Comparison of ENCODE assay signal across 14 cellular contexts in the genomic region with DNA sequence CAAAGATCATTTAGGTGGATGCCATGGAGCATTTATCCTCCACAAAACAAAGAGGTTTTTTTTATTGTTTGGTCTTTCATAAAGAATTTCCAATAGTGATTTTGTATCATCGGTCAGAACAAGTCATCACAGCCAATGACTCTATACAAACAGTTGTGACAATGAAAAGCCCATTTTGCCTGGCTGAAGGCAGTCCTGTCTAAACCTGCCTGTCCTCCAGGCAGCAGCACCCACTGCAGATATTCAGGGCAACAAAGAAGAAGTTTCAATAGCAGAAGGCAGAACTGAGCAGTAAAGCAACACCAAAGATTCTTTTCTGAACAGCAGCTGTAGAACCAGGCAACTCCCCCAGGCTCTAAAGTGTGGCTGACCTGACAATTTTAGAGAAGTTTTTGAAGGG.
A peak's percentile ranks its signal among the peaks of the same experiment; 100 is the strongest.
DNase-seq lines count a peak whose midpoint lies in the region; ATAC-seq and TF ChIP-seq lines count a peak whose summit lies in the region.
"Had no signal": no experiment of that assay in that cellular context is flagged by ENCODE, and none has a peak within 500 bp of the region (broad histone marks: within the 10 kb centered on the region; RNA-seq: fewer than 3 reads in every experiment).

No MANE protein-coding gene starts in this region.

- no peak for ATAC-seq in HG02970 (IDR thresholded peaks at IDR 0.05; ENCODE audit: low FRiP score, unreplicated experiment)

- peak; percentile 48 to 49 for DNase-seq in Caco-2
- DNase-seq in MM.1S = peak; percentile 9
- DNase-seq in epithelial cell of esophagus (ENCODE audit: low read depth) = peak; percentile 63
- DNase-seq in left kidney (ENCODE audit: low read depth, low spot score) = peak; percentile 29
- no peak for DNase-seq in NCI-H748 (lab: John Stamatoyannopoulos, UW; ENCODE audit: unreplicated experiment)
- DNase-seq in COLO829 (ENCODE audit: low spot score) = no peak
- DNase-seq: C1 segment of cervical spinal cord; CD4-positive, alpha-beta T cell; DND-41; GDM1; GM23248 had no signal

- no peak overlapping the region for H3K9ac ChIP-seq in MM.1S (ENCODE audit: low read length)
- H3K9ac ChIP-seq: GM23248 had no signal

- CTCF ChIA-PET in Caco-2 (lab: Charles Lee) = interaction anchor here (0.6 to 1.0 kb wide), 2 partner anchors 11 to 104 kb away, joined by 3 read pairs; no protein-coding TSS in a partner anchor

- POLR2A ChIA-PET in Caco-2 (lab: Charles Lee) = no interaction called here

- H3K27ac Mint-ChIP-seq in Caco-2 (ENCODE audit: unreplicated experiment) = no peak overlapping the region
- H3K27ac Mint-ChIP-seq: B cell; CD4-positive, alpha-beta T cell; IgD-negative memory B cell had no signal

- H3K4me3 Mint-ChIP-seq in Caco-2 (ENCODE audit: unreplicated experiment) = no peak overlapping the region
- H3K4me3 Mint-ChIP-seq: B cell; CD4-positive, alpha-beta T cell; IgD-negative memory B cell had no signal

- H3K27me3 ChIP-seq in Caco-2 (replicated peaks; ENCODE audit: control insufficient read depth, insufficient read depth, low read length) (no peaks in the 10 kb centered on the region), MM.1S (replicated peaks; ENCODE audit: insufficient read depth, low read length) (no peaks in the 10 kb centered on the region)

- BruUV-seq in Caco-2 (replicated peaks; lab: Mats Ljungman, UMichigan) = no TSS peak

- H3K9me3 Mint-ChIP-seq in Caco-2 (ENCODE audit: unreplicated experiment) = no peaks in the 10 kb centered on the region
- H3K9me3 Mint-ChIP-seq: CD4-positive, alpha-beta T cell had no signal

- H2AFZ ChIP-seq in MM.1S (ENCODE audit: low read length) = no peak overlapping the region; the same call in 1 of the 2 replicates
- H2AFZ ChIP-seq: GM23248 had no signal

- no peaks in the 10 kb centered on the region for H3F3A ChIP-seq in MM.1S (ENCODE audit: insufficient read depth, low read length)

- peaks cover 28% of the 10 kb centered on the region for H3K4me1 Mint-ChIP-seq in Caco-2 (ENCODE audit: low read depth, unreplicated experiment)
- H3K4me1 Mint-ChIP-seq: B cell, IgD-negative memory B cell had no signal

- H3K9me2 ChIP-seq in MM.1S (replicated peaks; ENCODE audit: insufficient read depth, low read length) = no peaks in the 10 kb centered on the region

- TF ChIP-seq CTCF in Caco-2 (IDR thresholded peaks at IDR 0.05; ENCODE audit: insufficient read depth in 1 of 2, low read depth in 1 of 2, low read length in 1 of 2, severe bottlenecking in 1 of 2, unreplicated experiment in 1 of 2) = peak in 1 of 2 experiments; percentile 15
- TF ChIP-seq CTCF in MM.1S (IDR thresholded peaks at IDR 0.05; ENCODE audit: low read length) = no peak
- peak; percentile 30 for TF ChIP-seq CTCF in epithelial cell of esophagus (IDR thresholded peaks at IDR 0.05; ENCODE audit: insufficient read depth, low read depth, low read length, missing control alignments)

- H3K36me3 Mint-ChIP-seq in Caco-2 (ENCODE audit: insufficient read depth, unreplicated experiment) = peaks cover 6% of the 10 kb centered on the region
- H3K36me3 Mint-ChIP-seq: IgD-negative memory B cell had no signal

- peaks cover 51% of the 10 kb centered on the region for H3K4me1 ChIP-seq in Caco-2
- H3K4me1 ChIP-seq in MM.1S (ENCODE audit: low read length) = no peaks in the 10 kb centered on the region

- no peaks in the 10 kb centered on the region for H4K20me1 ChIP-seq in MM.1S (ENCODE audit: insufficient read depth, low read length)

- H3K27ac ChIP-seq in MM.1S (ENCODE audit: low read length) = no peak overlapping the region
- H3K27ac ChIP-seq: GM23248 had no signal

- H3K4me2 ChIP-seq in MM.1S (ENCODE audit: low read depth, low read length) = no peak overlapping the region

- no peaks in the 10 kb centered on the region for H3K79me2 ChIP-seq in MM.1S (ENCODE audit: low read length)

- no peaks in the 10 kb centered on the region for H3K9me3 ChIP-seq in Caco-2
- no peaks in the 10 kb centered on the region for H3K9me3 ChIP-seq in MM.1S (replicated peaks; ENCODE audit: insufficient read depth, low read length)

- H3K4me3 ChIP-seq in Caco-2 (ENCODE audit: low read depth, low read length) (no peak overlapping the region), MM.1S (ENCODE audit: low read length) (no peak overlapping the region), epithelial cell of esophagus (ENCODE audit: low read length) (no peak overlapping the region)
- H3K4me3 ChIP-seq: GM23248 had no signal

- H3K27me3 Mint-ChIP-seq in Caco-2 (ENCODE audit: insufficient read depth, unreplicated experiment) = no peaks in the 10 kb centered on the region
- H3K27me3 Mint-ChIP-seq: IgD-negative memory B cell had no signal

- no peaks in the 10 kb centered on the region for H3K36me3 ChIP-seq in Caco-2 (ENCODE audit: control insufficient read depth, insufficient read depth, low read length)
- no peaks in the 10 kb centered on the region for H3K36me3 ChIP-seq in MM.1S (replicated peaks; ENCODE audit: insufficient read depth, low read length)

- intact Hi-C loops in Caco-2 (cut with micrococcal nuclease; ENCODE audit: unreplicated experiment) = loop anchor here (1.0 kb wide), 2 partner anchors 7 to 61 kb away; no protein-coding TSS in a partner anchor

Comparison
In these comparisons a context has a peak if more than half of its experiments do, and no peak if none do; other contexts are left out.
1. DNase-seq: peak in Caco-2 (2 of 2), MM.1S (single experiment), epithelial cell of esophagus (single experiment) and left kidney (single experiment); none in NCI-H748 (single experiment) and COLO829 (single experiment).